In the genomic region with DNA sequence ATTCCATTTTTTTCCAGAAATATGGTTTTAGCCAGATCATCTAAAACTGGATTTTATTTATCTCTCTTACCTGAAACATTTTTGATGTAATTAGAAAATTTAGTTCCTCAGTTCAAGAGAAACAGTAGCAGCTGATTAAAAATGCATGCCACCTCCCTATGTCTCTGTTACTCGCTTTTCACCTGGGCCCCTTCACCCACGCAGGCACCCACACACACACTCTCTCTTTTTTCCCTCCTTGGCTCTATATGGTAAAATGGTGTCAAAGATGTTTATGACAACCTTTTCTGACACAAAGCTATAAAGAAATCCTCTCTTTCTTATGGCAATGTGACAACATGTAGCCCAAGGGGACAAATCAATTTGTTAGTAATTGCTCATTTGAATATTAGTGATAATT, we compare ENCODE assay signal across 22 cellular contexts.
"Had no signal": no experiment of that assay in that cellular context is flagged by ENCODE, and none has a peak within 500 bp of the region (broad histone marks: within the 10 kb centered on the region; RNA-seq: fewer than 3 reads in every experiment).

No MANE protein-coding gene starts in this region.

- ATAC-seq: gastroesophageal sphincter; left cardiac atrium; natural killer cell treated with Interleukin-12 subunit alpha and Interleukin-12 subunit beta and Interleukin-15 and Interleukin-18, amount 100 ng/mL, for 72 hours; pancreas; right lobe of liver; stimulated activated naive CD8-positive, alpha-beta T cell treated with anti-CD3 and anti-CD28 coated beads, Interleukin-15, Interleukin-2, amounts not matched to agents 100 U/mL and 50 U/mL, for 24 hours had no signal

- H3K4me1 ChIP-seq: gastroesophageal sphincter, prostate gland, right lobe of liver, transverse colon had no signal

- H3K27ac Mint-ChIP-seq: dendritic cell treated with granulocyte-macrophage colony-stimulating factor and Interleukin-4, amounts not matched to agents 40 ng/mL and 50 ng/mL, for 4 days; natural killer cell treated with Interleukin-12 subunit alpha and Interleukin-12 subunit beta and Interleukin-15 and Interleukin-18, amount 100 ng/mL, for 72 hours had no signal

- H3K9me3 ChIP-seq: pancreas, prostate gland, right lobe of liver, transverse colon had no signal

- DNase-seq: cerebellar nuclear complex; esophagus squamous epithelium; foreskin fibroblast; kidney; left cardiac atrium; left ventricle myocardium inferior; mesenchymal stem cell; midbrain; occipital lobe; pancreas; retina; right lobe of liver; stimulated activated CD4-positive, alpha-beta T cell treated with anti-CD3 and anti-CD28 coated beads, Interleukin-15, amount 100 ng/mL, for 24 hours; stimulated activated CD4-positive, alpha-beta T cell treated with anti-CD3 and anti-CD28 coated beads, Interleukin-1b, Interleukin-23, amount 100 ng/mL, for 48 hours; stimulated activated naive CD8-positive, alpha-beta T cell treated with anti-CD3 and anti-CD28 coated beads, Interleukin-15, Interleukin-2, amounts not matched to agents 100 U/mL and 50 U/mL, for 24 hours; transverse colon had no signal

- H3K27ac ChIP-seq: esophagus squamous epithelium, gastroesophageal sphincter, hepatocyte, left ventricle myocardium inferior, pancreas, prostate gland, right lobe of liver, transverse colon had no signal

- H3K4me3 ChIP-seq: esophagus squamous epithelium, gastroesophageal sphincter, hepatocyte, left ventricle myocardium inferior, lung, pancreas, prostate gland, right lobe of liver, transverse colon had no signal

- H3K4me3 Mint-ChIP-seq: dendritic cell treated with granulocyte-macrophage colony-stimulating factor and Interleukin-4, amounts not matched to agents 40 ng/mL and 50 ng/mL, for 4 days; natural killer cell treated with Interleukin-12 subunit alpha and Interleukin-12 subunit beta and Interleukin-15 and Interleukin-18, amount 100 ng/mL, for 72 hours had no signal

- H3K36me3 ChIP-seq: esophagus squamous epithelium, gastroesophageal sphincter, left ventricle myocardium inferior, pancreas, prostate gland, right lobe of liver, transverse colon had no signal

- H3K27me3 ChIP-seq: esophagus squamous epithelium, pancreas, right lobe of liver had no signal
